8 cellular contexts compared by ENCODE assay signal in the genomic region with DNA sequence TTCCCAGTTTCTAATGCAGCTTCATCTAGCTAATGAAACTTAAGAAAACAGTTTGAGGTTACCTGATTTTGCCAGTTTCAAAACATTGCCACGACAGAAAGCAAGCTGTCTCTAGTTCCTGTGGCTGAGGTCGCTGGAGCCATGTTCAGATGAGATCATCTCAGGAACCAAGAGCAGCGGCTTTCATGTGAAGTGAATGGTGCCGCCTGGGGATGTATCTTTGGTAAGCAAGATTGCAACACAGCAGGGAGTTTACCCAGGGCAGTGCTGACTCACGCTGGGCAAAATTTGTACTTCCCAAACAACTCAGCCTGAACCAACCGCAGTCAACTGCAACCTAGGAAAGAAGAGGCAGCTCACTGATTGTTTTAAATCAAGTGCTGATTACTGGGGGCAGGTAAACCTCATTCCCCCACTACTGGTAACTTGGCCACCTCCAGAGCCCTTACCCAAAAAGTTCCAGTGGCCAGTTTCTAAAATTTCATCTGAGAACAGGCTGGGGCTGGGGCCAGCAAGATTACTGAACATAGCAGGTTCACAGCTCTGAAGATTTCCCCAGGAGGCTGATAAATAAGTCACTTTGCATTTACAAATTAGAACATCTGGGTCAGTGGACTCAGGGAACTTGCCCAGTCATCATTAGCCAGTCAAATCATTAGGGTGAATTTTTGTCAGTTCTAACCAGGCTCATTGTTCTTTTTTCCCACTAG. TPM values are rescaled to one million over a fixed set of nuclear protein-coding genes. Genes with fewer than 3 reads are reported as not detected.
DNase-seq lines count a peak whose midpoint lies in the region; ATAC-seq, FAIRE-seq and TF ChIP-seq lines count a peak whose summit lies in the region.

A gene with protein sequence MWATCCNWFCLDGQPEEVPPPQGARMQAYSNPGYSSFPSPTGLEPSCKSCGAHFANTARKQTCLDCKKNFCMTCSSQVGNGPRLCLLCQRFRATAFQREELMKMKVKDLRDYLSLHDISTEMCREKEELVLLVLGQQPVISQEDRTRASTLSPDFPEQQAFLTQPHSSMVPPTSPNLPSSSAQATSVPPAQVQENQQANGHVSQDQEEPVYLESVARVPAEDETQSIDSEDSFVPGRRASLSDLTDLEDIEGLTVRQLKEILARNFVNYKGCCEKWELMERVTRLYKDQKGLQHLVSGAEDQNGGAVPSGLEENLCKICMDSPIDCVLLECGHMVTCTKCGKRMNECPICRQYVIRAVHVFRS (minus strand): TSS at position 194 of the 710 bp plus-strand sequence. CDS start 37,154 bp downstream, outside the sequence.

- ATAC-seq in GM18517 (IDR thresholded peaks at IDR 0.05; ENCODE audit: unreplicated experiment) (peak; percentile 81), HG03045 (IDR thresholded peaks at IDR 0.05; ENCODE audit: unreplicated experiment) (peak; percentile 83)

- no peaks in the 10 kb centered on the region for H3K36me3 ChIP-seq in kidney (ENCODE audit: control insufficient read depth in 1 of 2, insufficient read depth in 2 of 2, low read length in 2 of 2)

- DNase-seq in NCI-H2171 treated with DMSO at 0.1 percent for 48 hours (lab: John Stamatoyannopoulos, UW), result peak; percentile 83
- peak; percentile 70 for DNase-seq in activated CD4-positive, CD25-positive, alpha-beta regulatory T cell treated with anti-CD3 and anti-CD28 coated beads, Interleukin-2, amount 50 U/mL, for 16 hours (ENCODE audit: low read depth, low spot score)
- DNase-seq in cerebellar cortex (ENCODE audit: low spot score), result peak; percentile 64
- peak; percentile 91 for DNase-seq in kidney
- DNase-seq in stimulated activated CD4-positive, alpha-beta T cell treated with anti-CD3 and anti-CD28 coated beads, Interleukin-15, amount 100 ng/mL, for 24 hours, result peak; percentile 91

- peak within 1 kb of the TSS; percentile 52 to 69 for H3K4me3 ChIP-seq in kidney (ENCODE audit: low read length in 2 of 2)

- H3K9ac ChIP-seq in kidney (ENCODE audit: low read length in 2 of 2), result peak within 1 kb of the TSS in 1 of 2 donors; percentile 2

- H3K27ac ChIP-seq in 22Rv1, result peak within 1 kb of the TSS; percentile 78
- peak within 1 kb of the TSS; percentile 57 to 78 for H3K27ac ChIP-seq in kidney (ENCODE audit: low read depth in 2 of 2, low read length in 2 of 2)

- H3K4me1 ChIP-seq in kidney (ENCODE audit: control insufficient read depth in 1 of 2, insufficient read depth in 1 of 2, low read depth in 1 of 2, low read length in 2 of 2), result peaks cover 2 to 14% of the 10 kb centered on the region in 2 donors

- TF ChIP-seq CTCF in 22Rv1 (IDR thresholded peaks at IDR 0.05) (peak; percentile 42), kidney (IDR thresholded peaks at IDR 0.05; ENCODE audit: borderline replicate concordance, extremely low read depth, insufficient read depth) (no peak)

- H3K9me3 ChIP-seq in kidney (ENCODE audit: control insufficient read depth in 1 of 2, low read length in 2 of 2), result no peaks in the 10 kb centered on the region

- intact Hi-C loops in kidney (cut with DNase I), result no loop called here

- peak; percentile 44 for FAIRE-seq in kidney (lab: Jason Lieb, UNC)

RNA-seq across cellular contexts. Expression of the gene that starts here (rescaled TPM):
- 29.0 TPM for total RNA-seq in kidney
- polyA plus RNA-seq in kidney (ENCODE audit: insufficient read depth, low read depth, low replicate concordance), result 15.7 TPM

Comparison
In these comparisons a context has a peak if more than half of its experiments do, and no peak if none do; other contexts are left out.
1. Peak in every context shown above with its lines: DNase-seq, ATAC-seq, H3K4me3 ChIP-seq and H3K27ac ChIP-seq.